ENCODE assay signal across 13 cellular contexts in genomic region chr4:104424368-104424921, GRCh38.
A peak's percentile ranks its signal among the peaks of the same experiment; 100 is the strongest.
DNase-seq lines count a peak whose midpoint lies in the region; ATAC-seq and TF ChIP-seq lines count a peak whose summit lies in the region.
"Had no signal": no experiment of that assay in that cellular context is flagged by ENCODE, and none has a peak within 500 bp of the region (broad histone marks: within the 10 kb centered on the region; RNA-seq: fewer than 3 reads in every experiment).

No MANE protein-coding gene starts in this region.

- H3K79me2 ChIP-seq in OCI-LY3 (ENCODE audit: low read length), result no peaks in the 10 kb centered on the region

- no peak for TF ChIP-seq CTCF in OCI-LY3 (IDR thresholded peaks at IDR 0.05; ENCODE audit: low read depth, low read length)
- no peak for TF ChIP-seq CTCF in chondrocyte (IDR thresholded peaks at IDR 0.05)

- H3K9ac ChIP-seq in OCI-LY3 (ENCODE audit: low read length) (peak overlapping the region; percentile 33), mesenchymal stem cell (ENCODE audit: low read length) (peak overlapping the region; percentile 20), subcutaneous abdominal adipose tissue (ENCODE audit: low read length in 5 of 5) (peak overlapping the region in 2 of 5 donors; percentile 23 to 41)

- H3K27ac Mint-ChIP-seq in chondrocyte (ENCODE audit: unreplicated experiment), result no peak overlapping the region

- peaks cover 11% of the 10 kb centered on the region for H3K27me3 Mint-ChIP-seq in chondrocyte (ENCODE audit: low read depth)

- no peak overlapping the region for H3K18ac ChIP-seq in mesenchymal stem cell (ENCODE audit: low read depth in 1 of 2, low read length in 2 of 2)

- H2AFZ ChIP-seq in OCI-LY3 (ENCODE audit: low read depth, low read length) (peak overlapping the region; percentile 96), mesenchymal stem cell (ENCODE audit: low read depth, low read length) (no peak overlapping the region)

- no peak overlapping the region for H3K27ac ChIP-seq in OCI-LY3 (ENCODE audit: low read length)
- H3K27ac ChIP-seq in mesenchymal stem cell (ENCODE audit: low read length, poor library complexity, severe bottlenecking), result no peak overlapping the region
- H3K27ac ChIP-seq in subcutaneous abdominal adipose tissue (ENCODE audit: low read depth, low read length), result no peak overlapping the region

- H3K4me1 Mint-ChIP-seq in chondrocyte (ENCODE audit: low read depth), result peaks cover 24% of the 10 kb centered on the region

- H2AK5ac ChIP-seq in mesenchymal stem cell (ENCODE audit: low read length, severe bottlenecking), result no peak overlapping the region

- 90% methylated on average over 6 of the region's 8 CpGs for WGBS in mesenchymal stem cell

- H3K4ac ChIP-seq in mesenchymal stem cell (ENCODE audit: low read depth in 1 of 2, low read length in 2 of 2), result no peak overlapping the region

- H3K9me3 Mint-ChIP-seq in chondrocyte (ENCODE audit: low read depth), result no peaks in the 10 kb centered on the region

- DNase-seq in chondrocyte (ENCODE audit: low spot score) (no peak), mesenchymal stem cell (no peak), retina (no peak), OCI-M2 (lab: John Stamatoyannopoulos, UW; ENCODE audit: unreplicated experiment) (no peak)
- DNase-seq: GOT3, KBM-7, NCI-H510A treated with DMSO at 0.1 percent for 48 hours, T-helper 2 cell had no signal

- H3K4me3 ChIP-seq in OCI-LY3 (ENCODE audit: low read length) (peak overlapping the region; percentile 80), mesenchymal stem cell (ENCODE audit: insufficient read depth in 1 of 2, low read depth in 1 of 2, low read length in 2 of 2) (peak overlapping the region in 1 of 2 experiments; percentile 58), subcutaneous abdominal adipose tissue (ENCODE audit: low read depth in 1 of 5, low read length in 5 of 5) (peak overlapping the region; percentile 45 to 69 (median 59))

- H3K14ac ChIP-seq in mesenchymal stem cell (ENCODE audit: low read length in 2 of 2), result no peak overlapping the region

- no peak overlapping the region for H4K91ac ChIP-seq in mesenchymal stem cell (ENCODE audit: low read length)

- no peak overlapping the region for H4K8ac ChIP-seq in mesenchymal stem cell (ENCODE audit: low read length)

- H3K4me2 ChIP-seq in OCI-LY3 (ENCODE audit: low read length), result peak overlapping the region; percentile 77
- no peak overlapping the region for H3K4me2 ChIP-seq in mesenchymal stem cell (ENCODE audit: low read length, poor library complexity, severe bottlenecking)

- H2BK5ac ChIP-seq in mesenchymal stem cell (ENCODE audit: low read depth, low read length, poor library complexity, severe bottlenecking), result no peak overlapping the region

- H3K9me3 ChIP-seq in OCI-LY3 (ENCODE audit: insufficient read depth, low read length) (peaks cover 3% of the 10 kb centered on the region), mesenchymal stem cell (ENCODE audit: control insufficient read depth, low read length) (no peaks in the 10 kb centered on the region), subcutaneous abdominal adipose tissue (ENCODE audit: control insufficient read depth in 5 of 5, low read length in 5 of 5) (peaks cover 0 to 3% (median 0%) of the 10 kb centered on the region in 5 donors)
- H3K9me3 ChIP-seq: body of pancreas had no signal

- H2BK120ac ChIP-seq in mesenchymal stem cell (ENCODE audit: low read depth, low read length), result no peak overlapping the region

- no peak for ATAC-seq in GM21423 (IDR thresholded peaks at IDR 0.05; ENCODE audit: unreplicated experiment)
- ATAC-seq in GM18909 (IDR thresholded peaks at IDR 0.05; ENCODE audit: poor library complexity, unreplicated experiment), result no peak

- no peak overlapping the region for H3K23ac ChIP-seq in mesenchymal stem cell (ENCODE audit: low read length in 2 of 2)

- no peaks in the 10 kb centered on the region for H3K36me3 Mint-ChIP-seq in chondrocyte (ENCODE audit: low read depth)

- H4K20me1 ChIP-seq in OCI-LY3 (ENCODE audit: insufficient read depth, low read length), result no peaks in the 10 kb centered on the region

- no peaks in the 10 kb centered on the region for H3K27me3 ChIP-seq in OCI-LY3 (ENCODE audit: low read depth, low read length)
- no peaks in the 10 kb centered on the region for H3K27me3 ChIP-seq in mesenchymal stem cell (ENCODE audit: control insufficient read depth in 1 of 2, insufficient read depth in 1 of 2, low read length in 2 of 2)
- no peaks in the 10 kb centered on the region for H3K27me3 ChIP-seq in subcutaneous abdominal adipose tissue (ENCODE audit: control insufficient read depth in 5 of 5, insufficient read depth in 4 of 5, low read length in 5 of 5)
- H3K27me3 ChIP-seq: body of pancreas had no signal

- H2BK12ac ChIP-seq in mesenchymal stem cell (ENCODE audit: low read length in 2 of 2), result no peak overlapping the region

- H3K36me3 ChIP-seq in OCI-LY3 (replicated peaks; ENCODE audit: low read depth, low read length), result no peaks in the 10 kb centered on the region
- H3K36me3 ChIP-seq in mesenchymal stem cell (ENCODE audit: control insufficient read depth in 1 of 2, insufficient read depth in 2 of 2, low read depth in 1 of 2, low read length in 2 of 2), result no peaks in the 10 kb centered on the region
- no peaks in the 10 kb centered on the region for H3K36me3 ChIP-seq in subcutaneous abdominal adipose tissue (ENCODE audit: control insufficient read depth in 5 of 5, insufficient read depth in 5 of 5, low read length in 5 of 5)

- H3K4me1 ChIP-seq in OCI-LY3 (ENCODE audit: low read length) (peaks cover 14% of the 10 kb centered on the region), mesenchymal stem cell (ENCODE audit: control insufficient read depth, insufficient read depth, low read depth, low read length) (no peaks in the 10 kb centered on the region), subcutaneous abdominal adipose tissue (ENCODE audit: control insufficient read depth in 5 of 5, insufficient read depth in 5 of 5, low read length in 5 of 5) (peaks cover 0 to 11% (median 9%) of the 10 kb centered on the region in 5 donors)

- no peaks in the 10 kb centered on the region for H3K79me1 ChIP-seq in mesenchymal stem cell (replicated peaks; ENCODE audit: low read length, poor library complexity, severe bottlenecking)

- H2BK15ac ChIP-seq in mesenchymal stem cell (ENCODE audit: low read depth, poor library complexity, severe bottlenecking), result no peak overlapping the region

- H3K4me3 Mint-ChIP-seq in chondrocyte (ENCODE audit: unreplicated experiment), result peak overlapping the region; percentile 60
